ENCODE assay signal across 25 cellular contexts in the genomic region with DNA sequence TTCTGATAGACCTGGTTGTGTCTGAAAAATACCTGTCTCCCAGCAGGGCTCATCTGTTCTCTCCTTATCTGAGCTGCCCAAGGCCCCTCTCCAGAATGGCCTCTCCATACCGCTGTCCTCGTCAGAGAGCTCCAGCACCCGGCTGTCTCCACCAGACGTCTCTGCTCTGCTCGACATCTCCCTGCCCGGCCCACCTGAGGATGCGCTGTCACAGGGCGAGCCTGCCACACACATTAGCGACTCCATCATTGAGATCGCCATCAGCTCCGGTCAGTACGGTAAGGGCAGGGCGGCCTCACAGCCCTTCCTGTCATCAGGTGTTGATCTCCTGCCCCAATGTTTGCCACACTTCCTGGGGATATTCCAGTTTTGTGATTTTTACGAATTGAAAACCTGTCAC.
"Had no signal": no experiment of that assay in that cellular context is flagged by ENCODE, and none has a peak within 500 bp of the region (broad histone marks: within the 10 kb centered on the region; RNA-seq: fewer than 3 reads in every experiment).

No MANE protein-coding gene starts in this region.

- H3K4me1 ChIP-seq: ascending aorta, breast epithelium, esophagus muscularis mucosa, foreskin keratinocyte, gastrocnemius medialis had no signal

- ATAC-seq: activated CD4-positive, alpha-beta T cell treated with anti-CD3 and anti-CD28 coated beads for 36 hours; activated CD8-positive, alpha-beta memory T cell treated with anti-CD3 and anti-CD28 coated beads, Interleukin-2, amount 10 ng/mL, durations not matched to agents 7 days and 5 days; activated CD8-positive, alpha-beta T cell treated with anti-CD3 and anti-CD28 coated beads, Interleukin-2, amount 10 ng/mL, durations not matched to agents 7 days and 5 days; foreskin keratinocyte; gastrocnemius medialis had no signal

- H3K9me3 ChIP-seq: ascending aorta, breast epithelium, esophagus muscularis mucosa, gastrocnemius medialis had no signal

- H3K4me3 ChIP-seq: ascending aorta, breast epithelium, cardiac muscle cell, coronary artery, dorsolateral prefrontal cortex, esophagus muscularis mucosa, gastrocnemius medialis had no signal

- H3K27me3 ChIP-seq: ascending aorta, breast epithelium, cardiac muscle cell, dorsolateral prefrontal cortex, esophagus muscularis mucosa, foreskin keratinocyte, gastrocnemius medialis had no signal

- H3K27ac ChIP-seq: ascending aorta, breast epithelium, cardiac muscle cell, coronary artery, dorsolateral prefrontal cortex, esophagus muscularis mucosa, foreskin keratinocyte, gastrocnemius medialis had no signal

- DNase-seq: activated CD4-positive, alpha-beta memory T cell treated with anti-CD3 and anti-CD28 coated beads for 36 hours; activated CD4-positive, alpha-beta T cell treated with anti-CD3 and anti-CD28 coated beads for 36 hours; activated CD4-positive, alpha-beta T cell treated with anti-CD3 and anti-CD28 coated beads, Interleukin-2, amount 10 ng/mL, durations not matched to agents 24 days and 14 days; activated CD4-positive, CD25-positive, alpha-beta regulatory T cell; activated CD4-positive, CD25-positive, alpha-beta regulatory T cell treated with anti-CD3 and anti-CD28 coated beads, Interleukin-2, amount 50 U/mL, for 72 hours; activated CD8-positive, alpha-beta memory T cell treated with anti-CD3 and anti-CD28 coated beads, Interleukin-2, amount 10 ng/mL, durations not matched to agents 7 days and 5 days; activated CD8-positive, alpha-beta memory T cell treated with anti-CD3 and anti-CD28 coated beads, Interleukin-2, amount 50 U/mL, for 4 hours; activated CD8-positive, alpha-beta T cell treated with anti-CD3 and anti-CD28 coated beads, Interleukin-2, amount 10 ng/mL, durations not matched to agents 7 days and 5 days; activated effector memory CD4-positive, alpha-beta T cell treated with anti-CD3 and anti-CD28 coated beads, Interleukin-2, amount 50 U/mL, for 16 hours; activated naive CD4-positive, alpha-beta T cell treated with anti-CD3 and anti-CD28 coated beads for 36 hours; activated naive CD8-positive, alpha-beta T cell treated with anti-CD3 and anti-CD28 coated beads, Interleukin-2, amount 10 ng/mL, durations not matched to agents 7 days and 5 days; activated T-cell treated with anti-CD3 and anti-CD28 coated beads, Interleukin-2, amount 50 U/mL, for 1 hour; activated T-cell treated with anti-CD3 and anti-CD28 coated beads, Interleukin-2, amount 50 U/mL, for 48 hours; dorsolateral prefrontal cortex; effector memory CD4-positive, alpha-beta T cell; endodermal cell; erythroblast; foreskin keratinocyte; gastrocnemius medialis; T-helper 2 cell had no signal
